Comparison of ENCODE assay signal across 22 cellular contexts in genomic region chr7:22359156-22359697, GRCh38. TPM values are rescaled to one million over a fixed set of nuclear protein-coding genes. Genes with fewer than 3 reads are reported as not detected.
"Had no signal": no experiment of that assay in that cellular context is flagged by ENCODE, and none has a peak within 500 bp of the region (broad histone marks: within the 10 kb centered on the region; RNA-seq: fewer than 3 reads in every experiment).

No MANE protein-coding gene starts in this region.

- H3K4me3 ChIP-seq: esophagus muscularis mucosa, ovary, psoas muscle, right atrium auricular region, spleen, tibial nerve had no signal

- H3K9me3 ChIP-seq: psoas muscle had no signal

- H3K4me1 Mint-ChIP-seq: central memory CD8-positive, alpha-beta T cell had no signal

- ATAC-seq: foreskin keratinocyte; naive thymus-derived CD4-positive, alpha-beta T cell; psoas muscle had no signal

- FAIRE-seq: bronchial epithelial cell, islet of Langerhans had no signal

- DNase-seq: activated CD4-positive, alpha-beta T cell treated with anti-CD3 and anti-CD28 coated beads for 4 hours; activated CD4-positive, alpha-beta T cell treated with anti-CD3 and anti-CD28 coated beads, Interleukin-2, amount 50 U/mL, for 4 hours; activated effector memory CD4-positive, alpha-beta T cell treated with Interleukin-2 at 50 U/mL for 16 hours; activated naive CD4-positive, alpha-beta T cell treated with Interleukin-2 at 50 U/mL for 16 hours; anterior cingulate cortex; endodermal cell; foreskin keratinocyte; naive thymus-derived CD4-positive, alpha-beta T cell; ovary; psoas muscle; spleen; stimulated activated naive CD4-positive, alpha-beta T cell had no signal

- H3K27me3 ChIP-seq: foreskin keratinocyte, ovary, right atrium auricular region had no signal

- H3K36me3 ChIP-seq: esophagus muscularis mucosa, ovary, right atrium auricular region, spleen, tibial nerve had no signal

- H3K27ac ChIP-seq: esophagus muscularis mucosa, foreskin keratinocyte, ovary, psoas muscle, right atrium auricular region, spleen, tibial nerve had no signal

- H3K9me3 Mint-ChIP-seq: central memory CD8-positive, alpha-beta T cell; dendritic cell treated with granulocyte-macrophage colony-stimulating factor and Interleukin-4, amounts not matched to agents 40 ng/mL and 50 ng/mL, for 4 days; T-helper 2 cell treated with Interferon-gamma antibody and Interleukin-4, amounts not matched to agents 5 μg/mL and 100 μg/mL, for 36 hours had no signal

- H3K36me3 Mint-ChIP-seq: activated naive CD8-positive, alpha-beta T cell had no signal

- H3K27ac Mint-ChIP-seq: activated naive CD8-positive, alpha-beta T cell; dendritic cell treated with granulocyte-macrophage colony-stimulating factor and Interleukin-4, amounts not matched to agents 40 ng/mL and 50 ng/mL, for 4 days; endodermal cell; mesothelial cell of epicardium; naive thymus-derived CD4-positive, alpha-beta T cell; T-helper 2 cell treated with Interferon-gamma antibody and Interleukin-4, amounts not matched to agents 5 μg/mL and 100 μg/mL, for 36 hours had no signal

- H3K4me3 Mint-ChIP-seq: activated naive CD8-positive, alpha-beta T cell; central memory CD8-positive, alpha-beta T cell; dendritic cell treated with granulocyte-macrophage colony-stimulating factor and Interleukin-4, amounts not matched to agents 40 ng/mL and 50 ng/mL, for 4 days; endodermal cell; mesothelial cell of epicardium; T-helper 2 cell treated with Interferon-gamma antibody and Interleukin-4, amounts not matched to agents 5 μg/mL and 100 μg/mL, for 36 hours had no signal

RNA-seq across cellular contexts. Expression of gene RAPGEF5, which starts 2.3 kb away (rescaled TPM):
- polyA plus RNA-seq: naive thymus-derived CD4-positive, alpha-beta T cell had no signal
